Comparison of ENCODE assay signal across 8 cellular contexts in the genomic region with DNA sequence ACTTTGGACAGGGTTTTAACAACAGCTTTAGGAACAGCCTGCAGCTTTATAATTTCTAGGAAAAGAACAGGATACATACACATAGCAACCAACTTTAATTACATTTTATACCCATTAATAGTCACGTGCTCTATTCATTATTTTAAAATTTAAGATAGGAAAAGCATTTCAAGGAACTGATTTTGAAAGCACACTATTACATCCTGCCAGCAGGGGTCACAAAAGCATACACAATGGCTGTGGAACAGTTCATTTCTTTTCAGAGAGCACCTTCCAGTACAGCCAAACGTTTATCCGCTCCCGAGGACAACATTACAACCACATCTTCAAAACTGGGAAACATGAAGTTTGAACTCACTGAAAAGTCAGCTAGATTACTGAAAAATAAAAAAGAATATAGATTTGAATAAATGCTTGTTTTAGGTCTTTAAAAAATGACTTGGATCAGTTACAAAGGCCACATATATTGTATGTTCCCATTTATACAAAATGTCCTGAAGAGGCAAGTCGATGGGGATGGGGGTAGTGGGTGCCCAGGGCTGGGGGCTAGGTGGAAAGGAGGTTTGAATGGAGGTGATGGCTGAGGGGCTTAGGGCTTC.
DNase-seq lines count a peak whose midpoint lies in the region; ATAC-seq and TF ChIP-seq lines count a peak whose summit lies in the region.

No MANE protein-coding gene starts in this region.

- no peaks in the 10 kb centered on the region for H3K9me2 ChIP-seq in DOHH2 (replicated peaks; ENCODE audit: control insufficient read depth, low read length)

- no TSS peak for BruUV-seq in IMR-90 (replicated peaks; lab: Mats Ljungman, UMichigan)

- H2AFZ ChIP-seq in IMR-90 (replicated peaks; ENCODE audit: low read length, poor library complexity): no peak overlapping the region

- no peaks in the 10 kb centered on the region for H3K79me2 ChIP-seq in DOHH2 (ENCODE audit: control insufficient read depth, low read length)

- no peak overlapping the region for H2BK5ac ChIP-seq in IMR-90 (ENCODE audit: low read depth, low read length, poor library complexity, severe bottlenecking)

- H3K4me1 ChIP-seq in DOHH2 (ENCODE audit: control insufficient read depth, low read length) (no peaks in the 10 kb centered on the region), IMR-90 (ENCODE audit: control insufficient read depth, insufficient read depth, low read length) (no peaks in the 10 kb centered on the region), lower lobe of right lung (no peaks in the 10 kb centered on the region), tibial artery (no peaks in the 10 kb centered on the region)

- no peak overlapping the region for H3K56ac ChIP-seq in IMR-90 (ENCODE audit: extremely low read depth, insufficient read depth, low read length)

- H4K5ac ChIP-seq in IMR-90 (ENCODE audit: low read depth, low read length): no peak overlapping the region

- no peak overlapping the region for H3K18ac ChIP-seq in IMR-90 (ENCODE audit: low read depth, low read length)

- no peak overlapping the region for H3K4ac ChIP-seq in IMR-90 (ENCODE audit: low read depth, low read length)

- CTCF ChIA-PET in IMR-90 (lab: Yijun Ruan, JAX): interaction anchor here (0.6 to 1.6 kb wide), 11 partner anchors 13 to 639 kb away, joined by 3 to 5 read pairs (median 3); no protein-coding TSS in a partner anchor

- no peak overlapping the region for H2BK20ac ChIP-seq in IMR-90 (ENCODE audit: low read depth, low read length)

- no peaks in the 10 kb centered on the region for H4K20me1 ChIP-seq in DOHH2 (ENCODE audit: control insufficient read depth, insufficient read depth, low read depth, low read length)
- H4K20me1 ChIP-seq in IMR-90 (ENCODE audit: insufficient read depth, low read length): no peaks in the 10 kb centered on the region

- H3K4me3 ChIP-seq in DOHH2 (ENCODE audit: low read length): no peak overlapping the region
- no peak overlapping the region for H3K4me3 ChIP-seq in IMR-90 (ENCODE audit: insufficient read depth, low read depth, low read length)
- H3K4me3 ChIP-seq in choroid plexus epithelial cell (ENCODE audit: low read depth, low read length): no peak overlapping the region
- H3K4me3 ChIP-seq in lower lobe of right lung: no peak overlapping the region
- no peak overlapping the region for H3K4me3 ChIP-seq in tibial artery

- H3K36me3 ChIP-seq in DOHH2 (ENCODE audit: control insufficient read depth, low read length) (no peaks in the 10 kb centered on the region), IMR-90 (ENCODE audit: control insufficient read depth, insufficient read depth, low read length) (no peaks in the 10 kb centered on the region), lower lobe of right lung (no peaks in the 10 kb centered on the region), tibial artery (no peaks in the 10 kb centered on the region)

- H3K23ac ChIP-seq in IMR-90 (ENCODE audit: low read depth, low read length): no peak overlapping the region

- DNase-seq in IMR-90: peak; percentile 67
- peak; percentile 80 for DNase-seq in SK-MEL-5 (ENCODE audit: low read depth, low spot score)
- DNase-seq in choroid plexus epithelial cell (ENCODE audit: low read depth): peak; percentile 81
- DNase-seq in lower lobe of right lung: no peak
- DNase-seq in tibial artery: no peak
- DNase-seq in central memory CD4-positive, alpha-beta T cell: no peak

- H3K9me3 ChIP-seq in DOHH2 (ENCODE audit: control insufficient read depth, insufficient read depth, low read length) (no peaks in the 10 kb centered on the region), IMR-90 (ENCODE audit: control insufficient read depth, insufficient read depth, low read length) (no peaks in the 10 kb centered on the region), lower lobe of right lung (no peaks in the 10 kb centered on the region), tibial artery (no peaks in the 10 kb centered on the region)

- H2AK5ac ChIP-seq in IMR-90 (ENCODE audit: low read depth, low read length): no peak overlapping the region

- H3K27me3 ChIP-seq in DOHH2 (ENCODE audit: control insufficient read depth, low read length) (peaks cover 16% of the 10 kb centered on the region), IMR-90 (ENCODE audit: control insufficient read depth, insufficient read depth, low read length) (peaks cover 38% of the 10 kb centered on the region), lower lobe of right lung (ENCODE audit: low read depth) (no peaks in the 10 kb centered on the region), tibial artery (peaks cover 0 to 50% of the 10 kb centered on the region in 2 donors)

- in situ Hi-C loops in IMR-90 (cut with MboI; ENCODE audit: low sequenced_read_pairs): loop anchor here (5.0 to 10.0 kb wide), 2 partner anchors 203 to 585 kb away; no protein-coding TSS in a partner anchor
- in situ Hi-C loops in SK-MEL-5 (cut with HindIII; ENCODE audit: low pct_unique_long_range_greater_than_20kb, low sequenced_read_pairs): no loop called here

- H4K91ac ChIP-seq in IMR-90 (ENCODE audit: insufficient read depth, low read depth, low read length): no peak overlapping the region

- H3K27ac ChIP-seq in DOHH2 (ENCODE audit: low read depth, low read length) (no peak overlapping the region), IMR-90 (ENCODE audit: insufficient read depth, low read length) (no peak overlapping the region), lower lobe of right lung (no peak overlapping the region), tibial artery (no peak overlapping the region)

- intact Hi-C loops in IMR-90 (cut with micrococcal nuclease) (loop anchor here (1.0 to 5.0 kb wide), 7 partner anchors 115 to 639 kb away; partner anchors contain the start of gene FOXQ1), lower lobe of right lung (cut with DNase I) (no loop called here), tibial artery (cut with DNase I; ENCODE audit: low total_unique reads) (loop anchor here (5.0 kb wide), 1 partner anchor 585 kb away; no protein-coding TSS in a partner anchor)

- no peak overlapping the region for H3K9ac ChIP-seq in IMR-90 (ENCODE audit: low read depth, low read length)

- H3K14ac ChIP-seq in IMR-90 (replicated peaks; ENCODE audit: low read depth, low read length): no peak overlapping the region

- no peak overlapping the region for H4K8ac ChIP-seq in IMR-90 (ENCODE audit: low read depth in 2 of 2, low read length in 2 of 2)

- no CpG with 5 or more reads among the region's 5 CpGs for WGBS in IMR-90 (ENCODE audit: extremely low coverage in 2 of 2, insufficient read length in 1 of 2), 2 experiments

- H3F3A ChIP-seq in DOHH2 (ENCODE audit: control insufficient read depth, insufficient read depth): no peaks in the 10 kb centered on the region

- TF ChIP-seq CTCF in DOHH2 (IDR thresholded peaks at IDR 0.05; ENCODE audit: low read depth, low read length, poor library complexity, severe bottlenecking): peak; percentile 65
- peak; percentile 86 for TF ChIP-seq CTCF in IMR-90 (conservative IDR thresholded peaks at IDR 0.05; ENCODE audit: low read depth, low read length)
- peak; percentile 81 for TF ChIP-seq CTCF in choroid plexus epithelial cell (conservative IDR thresholded peaks at IDR 0.05; ENCODE audit: low read depth, low read length)
- TF ChIP-seq CTCF in lower lobe of right lung (IDR thresholded peaks at IDR 0.05): peak; percentile 83
- TF ChIP-seq CTCF in tibial artery (IDR thresholded peaks at IDR 0.05): peak; percentile 60 to 72

- H3K79me1 ChIP-seq in IMR-90 (ENCODE audit: low read depth in 1 of 2, low read length in 2 of 2): no peaks in the 10 kb centered on the region

- TF ChIP-seq RAD21 in IMR-90 (IDR thresholded peaks at IDR 0.05; ENCODE audit: low read length): peak; percentile 90

- POLR2A ChIA-PET in IMR-90 (lab: Charles Lee; ENCODE audit: unreplicated experiment): interaction anchor here (0.6 kb wide), 1 partner anchor 598 kb away, joined by 3 read pairs; no protein-coding TSS in a partner anchor

- H3K4me2 ChIP-seq in DOHH2 (ENCODE audit: low read length) (no peak overlapping the region), IMR-90 (ENCODE audit: low read depth, low read length) (no peak overlapping the region)

- H2BK120ac ChIP-seq in IMR-90 (ENCODE audit: low read depth, low read length): no peak overlapping the region

- dilution Hi-C loops in IMR-90 (cut with HindIII; ENCODE audit: low sequenced_read_pairs, unreplicated experiment): no loop called here

- no peak overlapping the region for H2AK9ac ChIP-seq in IMR-90 (replicated peaks; ENCODE audit: low read depth, low read length, poor library complexity)

- no peak for TF ChIP-seq POLR2A in IMR-90 (IDR thresholded peaks at IDR 0.05; ENCODE audit: low read depth, low read length)

- no peak overlapping the region for H2BK15ac ChIP-seq in IMR-90 (ENCODE audit: low read depth, low read length)

- ATAC-seq in IMR-90 (ENCODE audit: low read depth) (peak; percentile 87), lower lobe of right lung (peak; percentile 64 to 73), HG02870 (IDR thresholded peaks at IDR 0.05; ENCODE audit: unreplicated experiment) (no peak)

- H3K9me1 ChIP-seq in IMR-90 (ENCODE audit: insufficient read depth, low read length): no peaks in the 10 kb centered on the region

TF ChIP-seq in IMR-90, 13 proteins besides CTCF, POLR2A, EP300 and RAD21:
- no peak for TF ChIP-seq RFX5 (IDR thresholded peaks at IDR 0.05; ENCODE audit: low read depth, low read length)
- no peak for TF ChIP-seq MAFK (IDR thresholded peaks at IDR 0.05; ENCODE audit: low read depth, low read length)
- TF ChIP-seq NFE2L2 (IDR thresholded peaks at IDR 0.05; ENCODE audit: low read depth, low read length): no peak
- peak; percentile 64 for TF ChIP-seq USF2 (IDR thresholded peaks at IDR 0.05; ENCODE audit: low read depth, low read length)
- TF ChIP-seq CHD1 (IDR thresholded peaks at IDR 0.05; ENCODE audit: low read depth, low read length): no peak
- TF ChIP-seq MAZ (IDR thresholded peaks at IDR 0.05; ENCODE audit: borderline replicate concordance, low read depth, low read length): no peak
- 0 out of 2 replicates have a peak, but pooled peaks have one; percentile 2 for TF ChIP-seq BHLHE40 (IDR thresholded peaks at IDR 0.05; ENCODE audit: low read depth, low read length)
- peak; percentile 95 for TF ChIP-seq SMC3 (IDR thresholded peaks at IDR 0.05; ENCODE audit: low read depth, low read length)
- TF ChIP-seq RCOR1 (IDR thresholded peaks at IDR 0.05; ENCODE audit: insufficient replicate concordance, low read length): no peak
TF ChIP-seq in IMR-90: peak in this region for 3.

Comparison
In these comparisons a context has a peak if more than half of its experiments do, and no peak if none do; other contexts are left out.
1. DNase-seq: peak in IMR-90 (single experiment), SK-MEL-5 (single experiment) and choroid plexus epithelial cell (single experiment); none in lower lobe of right lung (single experiment), tibial artery (0 of 2) and central memory CD4-positive, alpha-beta T cell (single experiment).
2. Peak in every context shown above with its lines, with median percentiles within 50 percentile points of each other: CTCF ChIP-seq.